ENCODE assay signal across 8 cellular contexts in the genomic region with DNA sequence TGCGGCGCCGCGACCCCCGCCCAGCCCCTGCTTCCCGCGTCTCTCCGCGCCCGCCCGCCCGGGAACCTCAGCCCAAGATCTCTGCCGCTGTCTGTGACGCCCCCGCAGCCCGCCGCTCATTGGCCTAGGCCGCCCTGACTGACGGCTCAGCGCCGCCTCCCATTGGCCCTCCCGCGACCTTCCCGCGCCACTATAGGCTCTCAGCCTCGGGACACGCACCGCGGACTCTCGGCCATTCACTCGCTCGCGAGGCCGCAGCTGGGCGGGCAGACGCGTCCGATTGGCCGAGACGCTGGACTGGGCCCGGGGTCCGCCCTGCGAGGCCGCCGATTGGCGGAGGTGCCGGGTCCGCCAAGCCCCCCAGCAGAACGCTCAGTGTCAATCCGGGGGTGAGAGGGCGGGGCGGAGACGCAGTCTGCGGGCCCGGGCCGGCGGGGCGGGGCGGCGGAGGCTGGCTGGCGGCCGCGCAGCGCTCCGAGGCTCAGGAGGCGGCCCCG. TPM values are rescaled to one million over a fixed set of nuclear protein-coding genes. Genes with fewer than 3 reads are reported as not detected.
A peak's percentile ranks its signal among the peaks of the same experiment; 100 is the strongest.
DNase-seq lines count a peak whose midpoint lies in the region; ATAC-seq and TF ChIP-seq lines count a peak whose summit lies in the region.

Gene PRKACA (minus strand): TSS at position 95 of the 497 bp plus-strand sequence. CDS start 215 bp downstream, outside the sequence.

- peaks cover 35% of the 10 kb centered on the region for H3K79me2 ChIP-seq in SK-N-SH (ENCODE audit: insufficient read depth)

- peaks cover 15 to 36% of the 10 kb centered on the region in 2 experiments for H3K4me1 ChIP-seq in SK-N-SH (ENCODE audit: control insufficient read depth in 1 of 2, insufficient read depth in 2 of 2, low read depth in 1 of 2, low read length in 1 of 2)
- peaks cover 11 to 65% (median 47%) of the 10 kb centered on the region in 3 donors for H3K4me1 ChIP-seq in gastroesophageal sphincter
- H3K4me1 ChIP-seq in neuronal stem cell (ENCODE audit: control insufficient read depth in 2 of 2, insufficient read depth in 1 of 2, low read depth in 1 of 2, low read length in 2 of 2): peaks cover 12 to 35% of the 10 kb centered on the region in 2 donors
- peaks cover 31 to 74% (median 68%) of the 10 kb centered on the region in 5 donors for H3K4me1 ChIP-seq in subcutaneous abdominal adipose tissue (ENCODE audit: control insufficient read depth in 5 of 5, insufficient read depth in 5 of 5, low read length in 5 of 5)

- H3K9ac ChIP-seq in SK-N-SH (peak within 1 kb of the TSS; percentile 69), neuronal stem cell (ENCODE audit: low read depth, low read length, poor library complexity) (peak within 1 kb of the TSS; percentile 93), subcutaneous abdominal adipose tissue (ENCODE audit: low read length in 5 of 5) (peak within 1 kb of the TSS; percentile 77 to 98 (median 92))

- POLR2A ChIA-PET in SK-N-SH (lab: Yijun Ruan, JAX): interaction anchor here (2.4 kb wide), 1 partner anchor 18 kb away, joined by 13 read pairs; the partner anchor contains the start of gene ASF1B

- no peak for TF ChIP-seq RAD21 in SK-N-SH (IDR thresholded peaks at IDR 0.05; ENCODE audit: low read length)

- H3K27me3 ChIP-seq in SK-N-SH (ENCODE audit: insufficient read depth): no peaks in the 10 kb centered on the region
- no peaks in the 10 kb centered on the region for H3K27me3 ChIP-seq in gastroesophageal sphincter
- H3K27me3 ChIP-seq in neuronal stem cell (ENCODE audit: control insufficient read depth in 3 of 3, insufficient read depth in 3 of 3, low read depth in 1 of 3, low read length in 3 of 3): no peaks in the 10 kb centered on the region
- H3K27me3 ChIP-seq in subcutaneous abdominal adipose tissue (ENCODE audit: control insufficient read depth in 5 of 5, insufficient read depth in 4 of 5, low read length in 5 of 5): no peaks in the 10 kb centered on the region

- H2BK12ac ChIP-seq in neuronal stem cell (ENCODE audit: low read length): peak within 1 kb of the TSS; percentile 30

- ATAC-seq in HG02610 (IDR thresholded peaks at IDR 0.05; ENCODE audit: unreplicated experiment): peak; percentile 92
- peak; percentile 93 for ATAC-seq in gastroesophageal sphincter

- peak within 1 kb of the TSS; percentile 83 for H3K23ac ChIP-seq in neuronal stem cell (ENCODE audit: low read depth, low read length, poor library complexity)

- H3K4ac ChIP-seq in neuronal stem cell (ENCODE audit: low read length): peak within 1 kb of the TSS; percentile 81

- peak within 1 kb of the TSS; percentile 89 for H4K8ac ChIP-seq in neuronal stem cell (ENCODE audit: low read depth, low read length)

- H3K18ac ChIP-seq in neuronal stem cell (ENCODE audit: low read length): peak within 1 kb of the TSS; percentile 95

- CTCF ChIA-PET in SK-N-SH (lab: Yijun Ruan, JAX): interaction anchor here (0.7 to 3.7 kb wide), 3 partner anchors 19 to 231 kb away, joined by 3 to 22 read pairs (median 9); partner anchors contain the start of gene ASF1B
- CTCF ChIA-PET in activated naive CD4-positive, alpha-beta T cell treated with anti-CD3 and anti-CD28 coated beads, Interleukin-2, amount 10 ng/mL, durations not matched to agents 7 days and 5 days (lab: Charles Lee): no interaction called here

- peak within 1 kb of the TSS; percentile 99 for H2AK5ac ChIP-seq in neuronal stem cell (ENCODE audit: low read depth, low read length)

- H3K4me2 ChIP-seq in SK-N-SH (peak within 1 kb of the TSS; percentile 98), neuronal stem cell (ENCODE audit: insufficient read depth, low read length, poor library complexity, severe bottlenecking) (peak within 1 kb of the TSS; percentile 92)

- H3K27ac ChIP-seq in SK-N-SH (ENCODE audit: low read depth in 2 of 2, low read length in 1 of 2) (peak within 1 kb of the TSS; percentile 70 to 98), gastroesophageal sphincter (peak within 1 kb of the TSS; percentile 85 to 100 (median 98)), neuronal stem cell (replicated peaks; ENCODE audit: low read length) (peak within 1 kb of the TSS; percentile 95), subcutaneous abdominal adipose tissue (ENCODE audit: low read depth, low read length) (peak within 1 kb of the TSS; percentile 99)

- TF ChIP-seq POLR2A in gastroesophageal sphincter (IDR thresholded peaks at IDR 0.05): peak; percentile 48 to 49

- H2BK5ac ChIP-seq in neuronal stem cell (ENCODE audit: low read length): peak within 1 kb of the TSS; percentile 94

- H3K36me3 ChIP-seq in SK-N-SH (replicated peaks in 1 of 2; ENCODE audit: control insufficient read depth in 1 of 2, insufficient read depth in 2 of 2, low read length in 1 of 2) (no peaks in the 10 kb centered on the region), gastroesophageal sphincter (no peaks in the 10 kb centered on the region), neuronal stem cell (replicated peaks in 1 of 2; ENCODE audit: control insufficient read depth in 2 of 2, insufficient read depth in 2 of 2, low read length in 2 of 2) (peaks cover 7 to 33% of the 10 kb centered on the region in 2 donors), subcutaneous abdominal adipose tissue (ENCODE audit: control insufficient read depth in 5 of 5, insufficient read depth in 5 of 5, low read length in 5 of 5) (no peaks in the 10 kb centered on the region)

- peak within 1 kb of the TSS; percentile 79 to 80 for H3K4me3 ChIP-seq in SK-N-SH (ENCODE audit: low read depth in 2 of 2, low read length in 1 of 2)
- peak within 1 kb of the TSS; percentile 95 to 96 for H3K4me3 ChIP-seq in gastroesophageal sphincter
- H3K4me3 ChIP-seq in neuronal stem cell (ENCODE audit: low read length in 2 of 2): peak within 1 kb of the TSS; percentile 82 to 91
- peak within 1 kb of the TSS; percentile 80 to 95 (median 84) for H3K4me3 ChIP-seq in subcutaneous abdominal adipose tissue (ENCODE audit: low read depth in 1 of 5, low read length in 5 of 5)

- no peaks in the 10 kb centered on the region for H3K9me3 Mint-ChIP-seq in activated naive CD4-positive, alpha-beta T cell treated with anti-CD3 and anti-CD28 coated beads, Interleukin-2, amount 10 ng/mL, durations not matched to agents 7 days and 5 days

- peaks cover 15% of the 10 kb centered on the region for H3F3A ChIP-seq in SK-N-SH (replicated peaks; ENCODE audit: insufficient read depth)

- peaks cover 15% of the 10 kb centered on the region for H3K36me3 Mint-ChIP-seq in activated naive CD4-positive, alpha-beta T cell treated with anti-CD3 and anti-CD28 coated beads, Interleukin-2, amount 10 ng/mL, durations not matched to agents 7 days and 5 days

- peak; percentile 98 for DNase-seq in GM04504 (ENCODE audit: low read depth)
- DNase-seq in NCI-H1092 (lab: John Stamatoyannopoulos, UW): peak; percentile 98
- peak; percentile 99 for DNase-seq in SK-N-SH
- peak; percentile 99 for DNase-seq in activated naive CD4-positive, alpha-beta T cell treated with anti-CD3 and anti-CD28 coated beads, Interleukin-2, amount 10 ng/mL, durations not matched to agents 7 days and 5 days
- peak; percentile 99 for DNase-seq in neuronal stem cell (ENCODE audit: low spot score)

- no peaks in the 10 kb centered on the region for H3K79me1 ChIP-seq in neuronal stem cell (ENCODE audit: low read depth, low read length)

- peak within 1 kb of the TSS; percentile 88 for H3K27ac Mint-ChIP-seq in activated naive CD4-positive, alpha-beta T cell treated with anti-CD3 and anti-CD28 coated beads, Interleukin-2, amount 10 ng/mL, durations not matched to agents 7 days and 5 days

- TF ChIP-seq CTCF in SK-N-SH (IDR thresholded peaks at IDR 0.05) (no peak), gastroesophageal sphincter (IDR thresholded peaks at IDR 0.05) (no peak)

- H3K4me3 Mint-ChIP-seq in activated naive CD4-positive, alpha-beta T cell treated with anti-CD3 and anti-CD28 coated beads, Interleukin-2, amount 10 ng/mL, durations not matched to agents 7 days and 5 days: peak within 1 kb of the TSS; percentile 87

- no peak within 1 kb of the TSS for H2BK15ac ChIP-seq in neuronal stem cell (ENCODE audit: low read length)

- H2AFZ ChIP-seq in SK-N-SH (ENCODE audit: low read depth): peak within 1 kb of the TSS; percentile 77
- peak within 1 kb of the TSS; percentile 92 for H2AFZ ChIP-seq in neuronal stem cell (ENCODE audit: low read length)

- H3K9me3 ChIP-seq in SK-N-SH (no peaks in the 10 kb centered on the region), gastroesophageal sphincter (no peaks in the 10 kb centered on the region), neuronal stem cell (replicated peaks in 1 of 2; ENCODE audit: control insufficient read depth in 2 of 2, insufficient read depth in 1 of 2, low read depth in 1 of 2, low read length in 2 of 2) (no peaks in the 10 kb centered on the region), subcutaneous abdominal adipose tissue (ENCODE audit: control insufficient read depth in 5 of 5, low read length in 5 of 5) (no peaks in the 10 kb centered on the region)

- WGBS in SK-N-SH (ENCODE audit: low lambda C conversion rate): no CpG with 5 or more reads among the region's 67 CpGs
- no CpG with 5 or more reads among the region's 67 CpGs for WGBS in gastroesophageal sphincter (ENCODE audit: low coverage in 1 of 2), 2 donors
- no CpG with 5 or more reads among the region's 67 CpGs for WGBS in neuronal stem cell (ENCODE audit: extremely low coverage in 2 of 2, insufficient read length in 2 of 2, insufficient replicate concordance in 1 of 2), 2 donors

- no peaks in the 10 kb centered on the region for H4K20me1 ChIP-seq in SK-N-SH (ENCODE audit: insufficient read depth)

- no peaks in the 10 kb centered on the region for H3K27me3 Mint-ChIP-seq in activated naive CD4-positive, alpha-beta T cell treated with anti-CD3 and anti-CD28 coated beads, Interleukin-2, amount 10 ng/mL, durations not matched to agents 7 days and 5 days

- H3K4me1 Mint-ChIP-seq in activated naive CD4-positive, alpha-beta T cell treated with anti-CD3 and anti-CD28 coated beads, Interleukin-2, amount 10 ng/mL, durations not matched to agents 7 days and 5 days: peaks cover 49% of the 10 kb centered on the region

- peak within 1 kb of the TSS; percentile 39 for H2BK120ac ChIP-seq in neuronal stem cell (ENCODE audit: low read depth, low read length)

- H4K91ac ChIP-seq in neuronal stem cell (ENCODE audit: low read depth, low read length, poor library complexity): peak within 1 kb of the TSS; percentile 56

- no peak for TF ChIP-seq EP300 in SK-N-SH (IDR thresholded peaks at IDR 0.05; ENCODE audit: borderline replicate concordance in 1 of 2, low read depth in 1 of 2, low read length in 1 of 2)
- no peak for TF ChIP-seq EP300 in gastroesophageal sphincter (IDR thresholded peaks at IDR 0.05)

- H3K14ac ChIP-seq in neuronal stem cell (ENCODE audit: low read length): peak within 1 kb of the TSS; percentile 90

- H3K9me2 ChIP-seq in SK-N-SH: no peaks in the 10 kb centered on the region

TF ChIP-seq in SK-N-SH, 30 proteins besides CTCF, POLR2A, EP300 and RAD21 (continues in another document):
- TF ChIP-seq SMC3 (IDR thresholded peaks at IDR 0.05; ENCODE audit: low read depth, low read length): no peak

RNA-seq across cellular contexts. Expression of gene PRKACA, which starts in this region (rescaled TPM):
- 17.2 and 48.4 TPM in 2 replicates for polyA plus RNA-seq in SK-N-SH (2012; rRNA removed)
- 33.8 and 53.4 TPM in 2 replicates for polyA plus RNA-seq in SK-N-SH (2012; cell fraction: cytosol; rRNA removed)
- 32.5 and 44.9 TPM in 2 replicates for polyA plus RNA-seq in SK-N-SH (2012; cell fraction: nucleus; rRNA removed)
- total RNA-seq in gastroesophageal sphincter: 100 to 1,000 TPM in 1 of 4 donors, 10 to 100 TPM in 3; 62.3 to 138 (median 76.6) TPM
- polyA plus RNA-seq in neuronal stem cell (2013, experiment 1 of 2): 66.8 TPM
- polyA plus RNA-seq in neuronal stem cell (2013, experiment 2 of 2): 67.2 TPM

Comparison
In these comparisons a context has a peak if more than half of its experiments do, and no peak if none do; other contexts are left out.
1. Peak in every context shown above with its lines: DNase-seq, ATAC-seq, H3K4me3 ChIP-seq and H3K27ac ChIP-seq.